Comparison of ENCODE assay signal across 8 cellular contexts in the genomic region with DNA sequence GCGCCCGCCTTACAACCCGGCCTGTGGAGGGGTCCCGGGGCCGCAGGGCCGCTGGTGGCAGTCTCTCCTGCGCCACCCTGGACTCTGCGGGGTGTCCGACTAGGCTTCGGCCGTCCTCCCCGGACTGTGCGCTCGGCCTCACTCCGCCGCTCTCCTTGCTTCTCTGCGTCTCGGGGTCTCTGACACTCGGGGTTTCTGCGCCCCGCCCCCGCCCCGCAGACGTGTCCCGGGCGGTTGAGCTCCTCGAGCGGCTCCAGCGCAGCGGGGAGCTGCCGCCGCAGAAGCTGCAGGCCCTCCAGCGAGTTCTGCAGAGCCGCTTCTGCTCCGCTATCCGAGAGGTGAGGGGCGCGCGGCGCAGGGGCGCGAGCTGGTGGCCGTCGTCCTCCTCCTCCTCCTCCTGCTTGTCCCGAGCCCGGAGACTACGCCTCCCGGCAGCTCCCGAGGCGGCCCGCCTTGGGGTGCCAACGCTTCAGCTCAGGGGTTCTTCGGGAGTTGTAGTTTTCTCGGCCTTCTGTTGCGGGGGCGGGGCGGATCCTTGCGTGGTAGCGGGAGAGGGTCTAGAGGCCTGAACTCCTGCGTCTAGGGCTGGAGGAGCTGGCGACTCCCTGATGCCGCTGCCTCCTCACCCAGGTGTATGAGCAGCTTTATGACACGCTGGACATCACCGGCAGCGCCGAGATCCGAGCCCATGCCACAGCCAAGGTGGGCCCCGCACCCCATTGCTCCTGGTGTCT. TPM values are rescaled to one million over a fixed set of nuclear protein-coding genes. Genes with fewer than 3 reads are reported as not detected.
DNase-seq lines count a peak whose midpoint lies in the region; ATAC-seq and TF ChIP-seq lines count a peak whose summit lies in the region.

No MANE protein-coding gene starts in this region.

- H3K4me3 Mint-ChIP-seq in activated T-cell treated with anti-CD3 and anti-CD28 coated beads, Interleukin-2, amount 50 U/mL, for 72 hours: peak overlapping the region; percentile 83
- H3K4me3 Mint-ChIP-seq in nephron: peak overlapping the region; percentile 87 to 93 (median 90)

- H3K4me1 Mint-ChIP-seq in activated T-cell treated with anti-CD3 and anti-CD28 coated beads, Interleukin-2, amount 50 U/mL, for 72 hours (ENCODE audit: low read depth): peaks cover 35% of the 10 kb centered on the region
- H3K4me1 Mint-ChIP-seq in nephron: peaks cover 37% of the 10 kb centered on the region

- in situ Hi-C loops in G401 (cut with HindIII; ENCODE audit: low sequenced_read_pairs): no loop called here

- H3K27ac Mint-ChIP-seq in activated T-cell treated with anti-CD3 and anti-CD28 coated beads, Interleukin-2, amount 50 U/mL, for 72 hours: no peak overlapping the region
- H3K27ac Mint-ChIP-seq in nephron: peak overlapping the region; percentile 75 to 82 (median 78)

- H3K27ac ChIP-seq in thoracic aorta: peak overlapping the region; percentile 72 to 84

- H3K4me1 ChIP-seq in thoracic aorta (ENCODE audit: control insufficient read depth in 1 of 2, low read depth in 2 of 2): peaks cover 21 to 48% of the 10 kb centered on the region in 2 donors

- no peaks in the 10 kb centered on the region for H3K27me3 Mint-ChIP-seq in activated T-cell treated with anti-CD3 and anti-CD28 coated beads, Interleukin-2, amount 50 U/mL, for 72 hours (ENCODE audit: low read depth)
- no peaks in the 10 kb centered on the region for H3K27me3 Mint-ChIP-seq in nephron (ENCODE audit: low read depth)

- no peaks in the 10 kb centered on the region for H3K36me3 ChIP-seq in thoracic aorta

- H3K4me3 ChIP-seq in fibroblast of pulmonary artery (replicated peaks; ENCODE audit: low read depth, low read length) (peak overlapping the region; percentile 69), thoracic aorta (peak overlapping the region; percentile 94)

- peak; percentile 91 for DNase-seq in G401 (ENCODE audit: low spot score)
- DNase-seq in NCI-H2171 (lab: John Stamatoyannopoulos, UW): peak; percentile 71
- peak; percentile 59 to 60 for DNase-seq in activated T-cell treated with anti-CD3 and anti-CD28 coated beads, Interleukin-2, amount 50 U/mL, for 72 hours
- peak; percentile 54 for DNase-seq in fibroblast of pulmonary artery (ENCODE audit: low read depth)
- DNase-seq in thoracic aorta (ENCODE audit: low spot score): no peak
- no peak for DNase-seq in UCSD-AML1 (lab: John Stamatoyannopoulos, UW; ENCODE audit: unreplicated experiment)

- no peaks in the 10 kb centered on the region for H3K27me3 ChIP-seq in thoracic aorta (replicated peaks; ENCODE audit: insufficient read depth)

- ATAC-seq in activated T-cell treated with anti-CD3 and anti-CD28 coated beads, Interleukin-2, amount 50 U/mL, for 72 hours (replicated peaks in 1 of 2): no peak
- ATAC-seq in thoracic aorta (ENCODE audit: insufficient number of reproducible peaks, low FRiP score, low read depth) (no peak), GM18520 (IDR thresholded peaks at IDR 0.05; ENCODE audit: unreplicated experiment) (no peak)

- H3K9me3 Mint-ChIP-seq in activated T-cell treated with anti-CD3 and anti-CD28 coated beads, Interleukin-2, amount 50 U/mL, for 72 hours: no peaks in the 10 kb centered on the region
- no peaks in the 10 kb centered on the region for H3K9me3 Mint-ChIP-seq in nephron

- TF ChIP-seq CTCF in fibroblast of pulmonary artery (IDR thresholded peaks at IDR 0.05; ENCODE audit: low read length, missing control alignments) (no peak), nephron (IDR thresholded peaks at IDR 0.05; ENCODE audit: unreplicated experiment in 3 of 3) (no peak), thoracic aorta (IDR thresholded peaks at IDR 0.05) (no peak)

- no peaks in the 10 kb centered on the region for H3K36me3 Mint-ChIP-seq in activated T-cell treated with anti-CD3 and anti-CD28 coated beads, Interleukin-2, amount 50 U/mL, for 72 hours (ENCODE audit: insufficient read depth in 2 of 2)
- H3K36me3 Mint-ChIP-seq in nephron (ENCODE audit: low read depth): peaks cover 3% of the 10 kb centered on the region

- no peaks in the 10 kb centered on the region for H3K9me3 ChIP-seq in thoracic aorta

RNA-seq across cellular contexts. Expression of gene LIN7B, which starts 0.6 kb away (rescaled TPM):
- 19.1 and 32.2 TPM in 2 replicates for total RNA-seq in G401 (2014; rRNA removed; shearing (Covaris generic))
- total RNA-seq in activated T-cell treated with anti-CD3 and anti-CD28 coated beads, Interleukin-2, amount 50 U/mL, for 72 hours: 1 to 10 TPM; 5.1 to 7.7 TPM
- 10 to 100 TPM in 1 of 2 donors, not detected in 1; 19.8 TPM for total RNA-seq in thoracic aorta

RNA-seq across cellular contexts. Expression of gene C19orf73, which starts 4.1 kb away (rescaled TPM):
- total RNA-seq in G401 (2014; rRNA removed; shearing (Covaris generic)): 0.74 TPM in 1 of 2 replicates, not detected in the other
- total RNA-seq in activated T-cell treated with anti-CD3 and anti-CD28 coated beads, Interleukin-2, amount 50 U/mL, for 72 hours: 1 to 10 TPM; 2.2 to 2.9 TPM
- total RNA-seq in thoracic aorta: not detected

RNA-seq across cellular contexts. Expression of gene PPFIA3, which starts 4.5 kb away (rescaled TPM):
- 101 and 111 TPM in 2 replicates for total RNA-seq in G401 (2014; rRNA removed; shearing (Covaris generic))
- 1 to 10 TPM; 6.2 to 9.0 TPM for total RNA-seq in activated T-cell treated with anti-CD3 and anti-CD28 coated beads, Interleukin-2, amount 50 U/mL, for 72 hours
- total RNA-seq in thoracic aorta: 1 to 10 TPM; 2.7 to 5.0 TPM

RNA-seq across cellular contexts. Expression of gene SNRNP70, which starts 29.5 kb away (rescaled TPM):
- 326 and 361 TPM in 2 replicates for total RNA-seq in G401 (2014; rRNA removed; shearing (Covaris generic))
- 100 to 1,000 TPM; 165 to 175 TPM for total RNA-seq in activated T-cell treated with anti-CD3 and anti-CD28 coated beads, Interleukin-2, amount 50 U/mL, for 72 hours
- total RNA-seq in thoracic aorta: 100 to 1,000 TPM; 339 to 438 TPM

RNA-seq across cellular contexts. Expression of gene HRC, which starts 40.4 kb away (rescaled TPM):
- total RNA-seq in G401 (2014; rRNA removed; shearing (Covaris generic)): 4.6 and 7.2 TPM in 2 replicates
- total RNA-seq in activated T-cell treated with anti-CD3 and anti-CD28 coated beads, Interleukin-2, amount 50 U/mL, for 72 hours: not detected
- 1 to 10 TPM; 2.2 to 6.5 TPM for total RNA-seq in thoracic aorta

Comparison
In these comparisons a context has a peak if more than half of its experiments do, and no peak if none do; other contexts are left out.
1. DNase-seq: peak in G401 (single experiment), NCI-H2171 (single experiment), activated T-cell treated with anti-CD3 and anti-CD28 coated beads, Interleukin-2, amount 50 U/mL, for 72 hours (2 of 2) and fibroblast of pulmonary artery (single experiment); none in thoracic aorta (single experiment) and UCSD-AML1 (single experiment).
2. RNA of gene PPFIA3, which starts 4.5 kb away (total RNA-seq): 101 to 111 TPM in G401; 6.2 to 9.0 TPM in activated T-cell treated with anti-CD3 and anti-CD28 coated beads, Interleukin-2, amount 50 U/mL, for 72 hours and 2.7 to 5.0 TPM in thoracic aorta; every median in the first group is over 10 times any median in the second.